Comparison of ENCODE assay signal across 8 cellular contexts in genomic region chr12:120438495-120439198, GRCh38. TPM values are rescaled to one million over a fixed set of nuclear protein-coding genes. Genes with fewer than 3 reads are reported as not detected.
A peak's percentile ranks its signal among the peaks of the same experiment; 100 is the strongest.
DNase-seq lines count a peak whose midpoint lies in the region; ATAC-seq and TF ChIP-seq lines count a peak whose summit lies in the region.

No MANE protein-coding gene starts in this region.

- H3K27me3 ChIP-seq in SJCRH30, result no peaks in the 10 kb centered on the region

- H3K4me3 ChIP-seq in SJCRH30 (peak overlapping the region; percentile 74), fibroblast of pulmonary artery (replicated peaks; ENCODE audit: low read depth, low read length) (peak overlapping the region; percentile 86), retinal pigment epithelial cell (ENCODE audit: low read length) (peak overlapping the region; percentile 87)

- no peaks in the 10 kb centered on the region for H3K4me1 ChIP-seq in SJCRH30

- H3K27ac ChIP-seq in SJCRH30, result peak overlapping the region; percentile 50

- peak; percentile 5 for ATAC-seq in GM21447 (IDR thresholded peaks at IDR 0.05; ENCODE audit: unreplicated experiment)
- ATAC-seq in activated CD4-positive, CD25-positive, alpha-beta regulatory T cell treated with anti-CD3 and anti-CD28 coated beads, Interleukin-2, amount 50 U/mL, for 24 hours, result no peak

- DNase-seq in SJCRH30, result no peak
- DNase-seq in fibroblast of pulmonary artery (ENCODE audit: low read depth), result no peak
- no peak for DNase-seq in retinal pigment epithelial cell (ENCODE audit: low read depth)
- no peak for DNase-seq in inferior parietal cortex (ENCODE audit: extremely low spot score)
- DNase-seq in COLO668 (lab: John Stamatoyannopoulos, UW; ENCODE audit: unreplicated experiment), result no peak
- DNase-seq in hypothalamus (lab: John Stamatoyannopoulos, UW), result no peak

- peaks cover 20% of the 10 kb centered on the region for H3K36me3 ChIP-seq in SJCRH30

- TF ChIP-seq CTCF in fibroblast of pulmonary artery (IDR thresholded peaks at IDR 0.05; ENCODE audit: low read length, missing control alignments) (no peak), retinal pigment epithelial cell (conservative IDR thresholded peaks at IDR 0.05; ENCODE audit: low read depth, low read length) (no peak)

- no peaks in the 10 kb centered on the region for H3K9me3 ChIP-seq in SJCRH30 (replicated peaks)

RNA-seq across cellular contexts. Expression of gene COX6A1, which starts 0.7 kb away (rescaled TPM):
- 423 and 488 TPM in 2 replicates for total RNA-seq in SJCRH30 (2014; rRNA removed; shearing (Covaris generic))

RNA-seq across cellular contexts. Expression of gene TRIAP1, which starts 7.5 kb away (rescaled TPM):
- total RNA-seq in SJCRH30 (2014; rRNA removed; shearing (Covaris generic)), result 43.4 and 45.5 TPM in 2 replicates

RNA-seq across cellular contexts. Expression of gene GATC, which starts 7.6 kb away (rescaled TPM):
- 29.8 and 31.4 TPM in 2 replicates for total RNA-seq in SJCRH30 (2014; rRNA removed; shearing (Covaris generic))

RNA-seq across cellular contexts. Expression of gene SRSF9, which starts 30.9 kb away (rescaled TPM):
- 120 and 136 TPM in 2 replicates for total RNA-seq in SJCRH30 (2014; rRNA removed; shearing (Covaris generic))

RNA-seq across cellular contexts. Expression of gene DYNLL1, which starts 57.3 kb away (rescaled TPM):
- 446 and 452 TPM in 2 replicates for total RNA-seq in SJCRH30 (2014; rRNA removed; shearing (Covaris generic))
